Comparison of ENCODE assay signal across 41 cellular contexts in the genomic region with DNA sequence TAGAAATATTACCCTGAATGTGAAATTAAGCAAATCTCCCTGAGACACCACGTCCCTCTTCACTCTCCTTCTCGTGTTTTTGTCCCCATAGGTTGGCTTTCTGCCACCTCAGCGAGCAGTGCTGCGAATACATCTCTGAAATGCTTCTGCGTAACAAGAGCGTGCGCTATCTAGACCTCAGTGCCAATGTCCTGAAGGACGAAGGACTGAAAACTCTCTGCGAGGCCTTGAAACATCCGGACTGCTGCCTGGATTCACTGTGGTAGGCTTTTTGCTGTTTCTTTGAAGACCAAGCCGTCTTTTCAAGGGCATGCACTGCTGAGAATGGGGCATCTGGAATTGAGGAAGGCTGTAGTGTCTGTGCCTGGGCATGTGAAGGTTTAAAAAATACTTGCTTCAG. TPM values are rescaled to one million over a fixed set of nuclear protein-coding genes. Genes with fewer than 3 reads are reported as not detected.
"Had no signal": no experiment of that assay in that cellular context is flagged by ENCODE, and none has a peak within 500 bp of the region (broad histone marks: within the 10 kb centered on the region; RNA-seq: fewer than 3 reads in every experiment).

No MANE protein-coding gene starts in this region.

- H3K4me1 Mint-ChIP-seq: activated naive CD4-positive, alpha-beta T cell treated with anti-CD3 and anti-CD28 coated beads, Interleukin-2, amount 50 U/mL, for 24 hours; activated naive CD8-positive, alpha-beta T cell treated with anti-CD3 and anti-CD28 coated beads for 36 hours; activated naive CD8-positive, alpha-beta T cell treated with anti-CD3 and anti-CD28 coated beads, Interleukin-2, amount 10 ng/mL, durations not matched to agents 7 days and 5 days; activated naive CD8-positive, alpha-beta T cell treated with anti-CD3 and anti-CD28 coated beads, Interleukin-2, amount 50 U/mL, for 24 hours; activated T-helper 17 cell treated with anti-CD3 and anti-CD28 coated beads, Interleukin-2, amount 50 U/mL, for 72 hours; brain; central memory CD8-positive, alpha-beta T cell had no signal

- H3K27ac Mint-ChIP-seq: activated naive CD4-positive, alpha-beta T cell treated with anti-CD3 and anti-CD28 coated beads for 36 hours; activated naive CD4-positive, alpha-beta T cell treated with anti-CD3 and anti-CD28 coated beads, Interleukin-2, amount 50 U/mL, for 24 hours; activated naive CD4-positive, alpha-beta T cell treated with anti-CD3 and anti-CD28 coated beads, Interleukin-2, amount 50 U/mL, for 72 hours; activated naive CD8-positive, alpha-beta T cell; activated naive CD8-positive, alpha-beta T cell treated with anti-CD3 and anti-CD28 coated beads for 36 hours; activated naive CD8-positive, alpha-beta T cell treated with anti-CD3 and anti-CD28 coated beads, Interleukin-2, amount 10 ng/mL, durations not matched to agents 7 days and 5 days; activated naive CD8-positive, alpha-beta T cell treated with anti-CD3 and anti-CD28 coated beads, Interleukin-2, amount 50 U/mL, for 24 hours; activated T-cell treated with anti-CD3 and anti-CD28 coated beads, Interleukin-2, amount 50 U/mL, for 24 hours; activated T-cell treated with anti-CD3 and anti-CD28 coated beads, Interleukin-2, amount 50 U/mL, for 72 hours; activated T-helper 1 cell treated with anti-CD3 and anti-CD28 coated beads, Interleukin-12 subunit alpha, Interleukin-12 subunit beta, Interleukin-2, Interleukin-4 antibody, amounts not matched to agents 30 ng/mL and 10 ng/mL and 1 ng/mL, durations not matched to agents 14 hours and 24 hours and 36 hours; activated T-helper 17 cell treated with anti-CD3 and anti-CD28 coated beads, Interleukin-2, amount 50 U/mL, for 72 hours; activated T-helper 2 cell treated with anti-CD3 and anti-CD28 coated beads, Interferon-gamma antibody, Interleukin-2, Interleukin-4, amounts not matched to agents 10 μg/mL and 5 μg/mL and 100 μg/mL, durations not matched to agents 14 hours and 24 hours and 36 hours; brain had no signal

- DNase-seq: activated effector memory CD4-positive, alpha-beta T cell treated with anti-CD3 and anti-CD28 coated beads, Interleukin-2, amount 50 U/mL, for 16 hours; activated effector memory CD4-positive, alpha-beta T cell treated with Interleukin-2 at 50 U/mL for 16 hours; activated gamma-delta T cell; activated gamma-delta T cell treated with Interleukin-2 at 50 U/mL for 16 hours; activated naive CD4-positive, alpha-beta T cell; activated naive CD4-positive, alpha-beta T cell treated with anti-CD3 and anti-CD28 coated beads for 36 hours; activated naive CD4-positive, alpha-beta T cell treated with anti-CD3 and anti-CD28 coated beads, Interleukin-2, amount 50 U/mL, for 16 hours; activated naive CD8-positive, alpha-beta T cell treated with anti-CD3 and anti-CD28 coated beads for 36 hours; activated naive CD8-positive, alpha-beta T cell treated with anti-CD3 and anti-CD28 coated beads, Interleukin-2, amount 10 ng/mL, durations not matched to agents 7 days and 5 days; activated naive CD8-positive, alpha-beta T cell treated with anti-CD3 and anti-CD28 coated beads, Interleukin-2, amount 50 U/mL, for 24 hours; activated T-cell treated with anti-CD3 and anti-CD28 coated beads for 4 hours; activated T-cell treated with anti-CD3 and anti-CD28 coated beads, Interleukin-2, amount 50 U/mL, for 1 hour; activated T-cell treated with anti-CD3 and anti-CD28 coated beads, Interleukin-2, amount 50 U/mL, for 24 hours; activated T-cell treated with anti-CD3 and anti-CD28 coated beads, Interleukin-2, amount 50 U/mL, for 4 hours; activated T-cell treated with anti-CD3 and anti-CD28 coated beads, Interleukin-2, amount 50 U/mL, for 48 hours; activated T-cell treated with anti-CD3 and anti-CD28 coated beads, Interleukin-2, amount 50 U/mL, for 72 hours; adrenal gland; amniotic stem cell; amygdala; anterior cingulate cortex; body of pancreas; brain microvascular endothelial cell; caudate nucleus; cerebellar nuclear complex had no signal

- H3K4me1 ChIP-seq: adrenal gland, ascending aorta, body of pancreas, breast epithelium had no signal

- H3K9me3 ChIP-seq: adrenal gland, ascending aorta, body of pancreas had no signal

- H3K27ac ChIP-seq: adrenal gland, ascending aorta, body of pancreas, brain microvascular endothelial cell, breast epithelium, cardiac muscle cell had no signal

- H3K4me3 Mint-ChIP-seq: activated naive CD4-positive, alpha-beta T cell treated with anti-CD3 and anti-CD28 coated beads for 36 hours; activated naive CD4-positive, alpha-beta T cell treated with anti-CD3 and anti-CD28 coated beads, Interleukin-2, amount 50 U/mL, for 24 hours; activated naive CD8-positive, alpha-beta T cell; activated naive CD8-positive, alpha-beta T cell treated with anti-CD3 and anti-CD28 coated beads for 36 hours; activated naive CD8-positive, alpha-beta T cell treated with anti-CD3 and anti-CD28 coated beads, Interleukin-2, amount 10 ng/mL, durations not matched to agents 7 days and 5 days; activated naive CD8-positive, alpha-beta T cell treated with anti-CD3 and anti-CD28 coated beads, Interleukin-2, amount 50 U/mL, for 24 hours; activated T-cell treated with anti-CD3 and anti-CD28 coated beads, Interleukin-2, amount 50 U/mL, for 24 hours; activated T-cell treated with anti-CD3 and anti-CD28 coated beads, Interleukin-2, amount 50 U/mL, for 4 hours; activated T-cell treated with anti-CD3 and anti-CD28 coated beads, Interleukin-2, amount 50 U/mL, for 72 hours; activated T-helper 1 cell treated with anti-CD3 and anti-CD28 coated beads, Interleukin-12 subunit alpha, Interleukin-12 subunit beta, Interleukin-2, Interleukin-4 antibody, amounts not matched to agents 30 ng/mL and 10 ng/mL and 1 ng/mL, durations not matched to agents 14 hours and 24 hours and 36 hours; activated T-helper 17 cell treated with anti-CD3 and anti-CD28 coated beads, Interleukin-2, amount 50 U/mL, for 72 hours; brain; central memory CD8-positive, alpha-beta T cell had no signal

- H3K36me3 ChIP-seq: adrenal gland, ascending aorta, brain microvascular endothelial cell, breast epithelium, cardiac muscle cell had no signal

- H3K36me3 Mint-ChIP-seq: activated naive CD4-positive, alpha-beta T cell treated with anti-CD3 and anti-CD28 coated beads, Interleukin-2, amount 50 U/mL, for 24 hours; activated naive CD8-positive, alpha-beta T cell; activated naive CD8-positive, alpha-beta T cell treated with anti-CD3 and anti-CD28 coated beads for 36 hours; activated naive CD8-positive, alpha-beta T cell treated with anti-CD3 and anti-CD28 coated beads, Interleukin-2, amount 10 ng/mL, durations not matched to agents 7 days and 5 days; brain had no signal

- H3K27me3 ChIP-seq: adrenal gland, ascending aorta, body of pancreas, brain microvascular endothelial cell, breast epithelium, cardiac muscle cell had no signal

- H3K4me3 ChIP-seq: adrenal gland, ascending aorta, body of pancreas, breast epithelium, cardiac muscle cell had no signal

RNA-seq across cellular contexts. Expression of a gene that starts 34.4 kb away (rescaled TPM):
- total RNA-seq: activated naive CD4-positive, alpha-beta T cell treated with anti-CD3 and anti-CD28 coated beads for 36 hours; activated naive CD4-positive, alpha-beta T cell treated with anti-CD3 and anti-CD28 coated beads, Interleukin-2, amount 50 U/mL, for 72 hours; activated naive CD8-positive, alpha-beta T cell treated with anti-CD3 and anti-CD28 coated beads for 36 hours; activated naive CD8-positive, alpha-beta T cell treated with anti-CD3 and anti-CD28 coated beads, Interleukin-2, amount 10 ng/mL, durations not matched to agents 7 days and 5 days; activated T-cell treated with anti-CD3 and anti-CD28 coated beads, Interleukin-2, amount 50 U/mL, for 4 hours; activated T-cell treated with anti-CD3 and anti-CD28 coated beads, Interleukin-2, amount 50 U/mL, for 72 hours; activated T-helper 1 cell treated with anti-CD3 and anti-CD28 coated beads, Interleukin-12 subunit alpha, Interleukin-12 subunit beta, Interleukin-2, Interleukin-4 antibody, amounts not matched to agents 30 ng/mL and 10 ng/mL and 1 ng/mL, durations not matched to agents 14 hours and 24 hours and 36 hours; activated T-helper 17 cell treated with anti-CD3 and anti-CD28 coated beads, Interleukin-2, amount 50 U/mL, for 72 hours; activated T-helper 2 cell treated with anti-CD3 and anti-CD28 coated beads, Interferon-gamma antibody, Interleukin-2, Interleukin-4, amounts not matched to agents 10 μg/mL and 5 μg/mL and 100 μg/mL, durations not matched to agents 14 hours and 24 hours and 36 hours; adrenal gland; aorta; ascending aorta; astrocyte; body of pancreas; breast epithelium; bronchial epithelial cell; cardiac muscle cell; cardiac septum; cerebellum; chondrocyte had no signal

RNA-seq across cellular contexts. Expression of a gene that starts 38.9 kb away (rescaled TPM):
- total RNA-seq: activated naive CD8-positive, alpha-beta T cell treated with anti-CD3 and anti-CD28 coated beads, Interleukin-2, amount 10 ng/mL, durations not matched to agents 7 days and 5 days; activated T-cell treated with anti-CD3 and anti-CD28 coated beads, Interleukin-2, amount 50 U/mL, for 72 hours; activated T-helper 1 cell treated with anti-CD3 and anti-CD28 coated beads, Interleukin-12 subunit alpha, Interleukin-12 subunit beta, Interleukin-2, Interleukin-4 antibody, amounts not matched to agents 30 ng/mL and 10 ng/mL and 1 ng/mL, durations not matched to agents 14 hours and 24 hours and 36 hours; activated T-helper 2 cell treated with anti-CD3 and anti-CD28 coated beads, Interferon-gamma antibody, Interleukin-2, Interleukin-4, amounts not matched to agents 10 μg/mL and 5 μg/mL and 100 μg/mL, durations not matched to agents 14 hours and 24 hours and 36 hours; aorta; ascending aorta; astrocyte; body of pancreas; bronchial epithelial cell; cardiac muscle cell; cardiac septum; chondrocyte had no signal
